19 cellular contexts compared by ENCODE assay signal in the genomic region with DNA sequence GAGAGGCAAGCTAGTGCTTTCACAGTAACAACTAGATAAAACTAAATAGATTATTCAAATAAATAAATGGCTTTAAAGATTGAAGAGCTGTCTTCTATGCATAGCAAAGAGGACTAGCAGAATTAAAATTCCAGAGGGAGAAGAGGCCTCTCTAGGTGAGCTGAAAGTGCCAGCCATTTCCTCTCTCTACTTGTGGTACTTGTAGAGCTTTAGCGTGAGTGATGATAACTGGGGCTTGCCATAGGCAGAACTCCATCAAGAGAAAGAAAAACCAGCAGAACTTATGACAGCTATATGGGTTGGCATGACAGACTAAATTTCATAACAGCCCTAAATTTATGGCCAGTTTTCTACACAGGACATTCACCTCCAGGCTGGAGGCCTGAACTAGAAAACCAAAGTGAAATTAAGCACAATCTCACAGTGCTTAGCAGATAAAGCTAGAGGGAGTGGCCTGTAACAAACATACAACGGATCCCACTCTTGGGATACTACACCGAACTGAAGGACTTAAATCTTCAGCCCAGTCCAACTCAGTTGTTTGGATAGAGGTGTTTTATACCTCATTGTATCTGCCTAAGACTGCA. TPM values are rescaled to one million over a fixed set of nuclear protein-coding genes. Genes with fewer than 3 reads are reported as not detected.
DNase-seq lines count a peak whose midpoint lies in the region; ATAC-seq and TF ChIP-seq lines count a peak whose summit lies in the region.
"Had no signal": no experiment of that assay in that cellular context is flagged by ENCODE, and none has a peak within 500 bp of the region (broad histone marks: within the 10 kb centered on the region; RNA-seq: fewer than 3 reads in every experiment).

No MANE protein-coding gene starts in this region.

- H2BK20ac ChIP-seq in IMR-90 (ENCODE audit: low read depth, low read length) = no peak overlapping the region

- H3K9me1 ChIP-seq in IMR-90 (ENCODE audit: insufficient read depth, low read length) = peaks cover 20% of the 10 kb centered on the region

- H3K27ac ChIP-seq in IMR-90 (ENCODE audit: insufficient read depth, low read length) = no peak overlapping the region
- H3K27ac ChIP-seq in naive thymus-derived CD4-positive, alpha-beta T cell (ENCODE audit: low read depth, low read length) = no peak overlapping the region
- H3K27ac ChIP-seq: BLaER1, brain microvascular endothelial cell, right lobe of liver had no signal

- peak overlapping the region; percentile 41; the same call in 1 of the 2 replicates for H3K23ac ChIP-seq in IMR-90 (ENCODE audit: low read depth, low read length)

- no peaks in the 10 kb centered on the region for H3K36me3 ChIP-seq in Caco-2 (ENCODE audit: control insufficient read depth, insufficient read depth, low read length)
- no peaks in the 10 kb centered on the region for H3K36me3 ChIP-seq in IMR-90 (ENCODE audit: control insufficient read depth, insufficient read depth, low read length)
- H3K36me3 ChIP-seq in naive thymus-derived CD4-positive, alpha-beta T cell (ENCODE audit: control insufficient read depth in 2 of 3, insufficient read depth in 3 of 3, low read length in 3 of 3) = no peaks in the 10 kb centered on the region
- H3K36me3 ChIP-seq: brain microvascular endothelial cell, right lobe of liver had no signal

- no peak overlapping the region for H4K8ac ChIP-seq in IMR-90 (ENCODE audit: low read depth in 2 of 2, low read length in 2 of 2)

- no peak overlapping the region for H2AK9ac ChIP-seq in IMR-90 (replicated peaks; ENCODE audit: low read depth, low read length, poor library complexity)

- in situ Hi-C loops in IMR-90 (cut with MboI; ENCODE audit: low sequenced_read_pairs) = no loop called here
- in situ Hi-C loops in GM13976 (cut with MboI; ENCODE audit: low sequenced_read_pairs, unreplicated experiment) = no loop called here

- no CpG with 5 or more reads among the region's 3 CpGs for WGBS in IMR-90 (ENCODE audit: extremely low coverage in 2 of 2, insufficient read length in 1 of 2), 2 experiments

- BruUV-seq in Caco-2 (replicated peaks; lab: Mats Ljungman, UMichigan) (no TSS peak), IMR-90 (replicated peaks; lab: Mats Ljungman, UMichigan) (no TSS peak)

- H3K4me3 Mint-ChIP-seq in Caco-2 (ENCODE audit: unreplicated experiment) = peak overlapping the region; percentile 22
- no peak overlapping the region for H3K4me3 Mint-ChIP-seq in activated T-helper 17 cell treated with anti-CD3 and anti-CD28 coated beads, Interleukin-2, amount 50 U/mL, for 72 hours
- peak overlapping the region in 3 of 10 donors; percentile 30 to 40 (median 34) for H3K4me3 Mint-ChIP-seq in naive thymus-derived CD4-positive, alpha-beta T cell

- H3K27me3 Mint-ChIP-seq in Caco-2 (ENCODE audit: insufficient read depth, unreplicated experiment) = no peaks in the 10 kb centered on the region
- H3K27me3 Mint-ChIP-seq in activated T-helper 17 cell treated with anti-CD3 and anti-CD28 coated beads, Interleukin-2, amount 50 U/mL, for 72 hours = no peaks in the 10 kb centered on the region
- no peaks in the 10 kb centered on the region for H3K27me3 Mint-ChIP-seq in naive thymus-derived CD4-positive, alpha-beta T cell

- no peak overlapping the region for H2BK120ac ChIP-seq in IMR-90 (ENCODE audit: low read depth, low read length)

- no peak overlapping the region for H4K5ac ChIP-seq in IMR-90 (ENCODE audit: low read depth, low read length)

- no peak overlapping the region for H2BK15ac ChIP-seq in IMR-90 (ENCODE audit: low read depth, low read length)

- ATAC-seq in IMR-90 (ENCODE audit: low read depth) (no peak), GM18498 (IDR thresholded peaks at IDR 0.05; ENCODE audit: unreplicated experiment) (no peak)
- ATAC-seq in activated T-helper 17 cell treated with anti-CD3 and anti-CD28 coated beads, Interleukin-2, amount 50 U/mL, for 72 hours (replicated peaks) = no peak
- peak; percentile 26 for ATAC-seq in naive thymus-derived CD4-positive, alpha-beta T cell
- ATAC-seq: HCT116 had no signal

- peaks cover 35% of the 10 kb centered on the region for H3K4me1 Mint-ChIP-seq in Caco-2 (ENCODE audit: low read depth, unreplicated experiment)
- H3K4me1 Mint-ChIP-seq in activated T-helper 17 cell treated with anti-CD3 and anti-CD28 coated beads, Interleukin-2, amount 50 U/mL, for 72 hours = peaks cover 16% of the 10 kb centered on the region
- peaks cover 43 to 79% (median 70%) of the 10 kb centered on the region in 7 donors for H3K4me1 Mint-ChIP-seq in naive thymus-derived CD4-positive, alpha-beta T cell

- H3K56ac ChIP-seq in IMR-90 (ENCODE audit: extremely low read depth, insufficient read depth, low read length) = no peak overlapping the region

- dilution Hi-C loops in IMR-90 (cut with HindIII; ENCODE audit: low sequenced_read_pairs, unreplicated experiment) = no loop called here

- no peaks in the 10 kb centered on the region for H3K27me3 ChIP-seq in Caco-2 (replicated peaks; ENCODE audit: control insufficient read depth, insufficient read depth, low read length)
- H3K27me3 ChIP-seq in IMR-90 (ENCODE audit: control insufficient read depth, insufficient read depth, low read length) = no peaks in the 10 kb centered on the region
- no peaks in the 10 kb centered on the region for H3K27me3 ChIP-seq in naive thymus-derived CD4-positive, alpha-beta T cell (ENCODE audit: control insufficient read depth in 2 of 2, insufficient read depth in 2 of 2, low read length in 2 of 2)
- H3K27me3 ChIP-seq: BLaER1, brain microvascular endothelial cell, right lobe of liver had no signal

- peaks cover 46% of the 10 kb centered on the region for H4K20me1 ChIP-seq in IMR-90 (ENCODE audit: insufficient read depth, low read length)

- H4K91ac ChIP-seq in IMR-90 (ENCODE audit: insufficient read depth, low read depth, low read length) = no peak overlapping the region

- no peak overlapping the region for H2AK5ac ChIP-seq in IMR-90 (ENCODE audit: low read depth, low read length)

- H3K9ac ChIP-seq in IMR-90 (ENCODE audit: low read depth, low read length) = no peak overlapping the region
- H3K9ac ChIP-seq: BLaER1 had no signal

- no peak overlapping the region for H2AFZ ChIP-seq in IMR-90 (replicated peaks; ENCODE audit: low read length, poor library complexity)

- CTCF ChIA-PET in Caco-2 (lab: Charles Lee) = interaction anchor here (0.6 to 0.7 kb wide), 2 partner anchors 76 to 147 kb away, joined by 3 to 9 read pairs; no protein-coding TSS in a partner anchor
- CTCF ChIA-PET in IMR-90 (lab: Yijun Ruan, JAX) = interaction anchor here (0.6 to 1.0 kb wide), 3 partner anchors 25 to 33 kb away, joined by 3 to 6 read pairs (median 4); no protein-coding TSS in a partner anchor
- CTCF ChIA-PET in naive thymus-derived CD4-positive, alpha-beta T cell (lab: Charles Lee) = no interaction called here

- no peak overlapping the region for H2BK5ac ChIP-seq in IMR-90 (ENCODE audit: low read depth, low read length, poor library complexity, severe bottlenecking)

- no peak for TF ChIP-seq RAD21 in IMR-90 (IDR thresholded peaks at IDR 0.05; ENCODE audit: low read length)

- no peak for TF ChIP-seq POLR2A in IMR-90 (IDR thresholded peaks at IDR 0.05; ENCODE audit: low read depth, low read length)

- H3K27ac Mint-ChIP-seq in Caco-2 (ENCODE audit: unreplicated experiment) = peak overlapping the region; percentile 55
- peak overlapping the region; percentile 33 for H3K27ac Mint-ChIP-seq in activated T-helper 17 cell treated with anti-CD3 and anti-CD28 coated beads, Interleukin-2, amount 50 U/mL, for 72 hours
- peak overlapping the region in 5 of 9 donors; percentile 6 to 46 (median 36) for H3K27ac Mint-ChIP-seq in naive thymus-derived CD4-positive, alpha-beta T cell

- TF ChIP-seq CTCF in Caco-2 (IDR thresholded peaks at IDR 0.05; ENCODE audit: insufficient read depth in 1 of 2, low read depth in 1 of 2, low read length in 1 of 2, severe bottlenecking in 1 of 2, unreplicated experiment in 1 of 2) (no peak), IMR-90 (conservative IDR thresholded peaks at IDR 0.05; ENCODE audit: low read depth, low read length) (no peak), GM13976 (IDR thresholded peaks at IDR 0.05; ENCODE audit: borderline replicate concordance, control extremely low read depth, extremely low read depth, insufficient read depth, missing control alignments) (no peak)

- H3K4me1 ChIP-seq in Caco-2 = peaks cover 58% of the 10 kb centered on the region
- H3K4me1 ChIP-seq in IMR-90 (ENCODE audit: control insufficient read depth, insufficient read depth, low read length) = peaks cover 23% of the 10 kb centered on the region
- peaks cover 13 to 19% of the 10 kb centered on the region in 2 donors for H3K4me1 ChIP-seq in naive thymus-derived CD4-positive, alpha-beta T cell (ENCODE audit: control insufficient read depth in 2 of 2, insufficient read depth in 2 of 2, low read length in 2 of 2)
- H3K4me1 ChIP-seq: right lobe of liver had no signal

- H3K14ac ChIP-seq in IMR-90 (replicated peaks; ENCODE audit: low read depth, low read length) = no peak overlapping the region

- DNase-seq in Caco-2 (peak in 1 of 2 experiments; percentile 8), IMR-90 (no peak), activated gamma-delta T cell treated with Interleukin-2 at 50 U/mL for 16 hours (no peak), GM13976 (ENCODE audit: low spot score) (no peak)
- DNase-seq in naive thymus-derived CD4-positive, alpha-beta T cell = no peak
- DNase-seq: activated gamma-delta T cell; brain microvascular endothelial cell; DMS79 treated with DMSO at 0.1 percent for 48 hours; effector CD4-positive, alpha-beta T cell; kidney; MM.1S; NCI-H2029 treated with DMSO at 0.1 percent for 48 hours; NCI-H524 treated with DMSO at 0.1 percent for 48 hours; occipital lobe; right lobe of liver had no signal

- POLR2A ChIA-PET in Caco-2 (lab: Charles Lee) = interaction anchor here (0.6 to 0.7 kb wide), 3 partner anchors 11 to 225 kb away, joined by 7 to 11 read pairs (median 9); a partner anchor contains a TSS
- POLR2A ChIA-PET in IMR-90 (lab: Charles Lee; ENCODE audit: unreplicated experiment) = no interaction called here
- POLR2A ChIA-PET in naive thymus-derived CD4-positive, alpha-beta T cell (lab: Charles Lee) = interaction anchor here (0.6 to 1.3 kb wide), 2 partner anchors 9 to 17 kb away, joined by 3 read pairs; no protein-coding TSS in a partner anchor

- H3K4me2 ChIP-seq in IMR-90 (ENCODE audit: low read depth, low read length) = no peak overlapping the region
- H3K4me2 ChIP-seq: BLaER1 had no signal

- H3K9me3 ChIP-seq in Caco-2 (no peaks in the 10 kb centered on the region), IMR-90 (ENCODE audit: control insufficient read depth, insufficient read depth, low read length) (no peaks in the 10 kb centered on the region)
- H3K9me3 ChIP-seq in naive thymus-derived CD4-positive, alpha-beta T cell (ENCODE audit: control insufficient read depth in 2 of 3, low read length in 3 of 3) = no peaks in the 10 kb centered on the region
- H3K9me3 ChIP-seq: right lobe of liver had no signal

- H3K18ac ChIP-seq in IMR-90 (ENCODE audit: low read depth, low read length) = no peak overlapping the region

- no peak overlapping the region for H3K4me3 ChIP-seq in Caco-2 (ENCODE audit: low read depth, low read length)
- no peak overlapping the region for H3K4me3 ChIP-seq in IMR-90 (ENCODE audit: insufficient read depth, low read depth, low read length)
- no peak overlapping the region for H3K4me3 ChIP-seq in naive thymus-derived CD4-positive, alpha-beta T cell (ENCODE audit: low read length)
- H3K4me3 ChIP-seq: BLaER1, right lobe of liver had no signal

- intact Hi-C loops in Caco-2 (cut with micrococcal nuclease; ENCODE audit: unreplicated experiment) (no loop called here), IMR-90 (cut with micrococcal nuclease) (no loop called here)
- intact Hi-C loops in naive thymus-derived CD4-positive, alpha-beta T cell (cut with micrococcal nuclease) = no loop called here

- H3K4ac ChIP-seq in IMR-90 (ENCODE audit: low read depth, low read length) = no peak overlapping the region

- no peaks in the 10 kb centered on the region for H3K9me3 Mint-ChIP-seq in Caco-2 (ENCODE audit: unreplicated experiment)
- no peaks in the 10 kb centered on the region for H3K9me3 Mint-ChIP-seq in activated T-helper 17 cell treated with anti-CD3 and anti-CD28 coated beads, Interleukin-2, amount 50 U/mL, for 72 hours
- H3K9me3 Mint-ChIP-seq in naive thymus-derived CD4-positive, alpha-beta T cell = peaks cover 0 to 6% (median 0%) of the 10 kb centered on the region in 11 donors

- H3K79me1 ChIP-seq in IMR-90 (ENCODE audit: low read depth in 1 of 2, low read length in 2 of 2) = peaks cover 4 to 80% of the 10 kb centered on the region in 2 experiments; a peak in 2 of 4 replicates

- H3K36me3 Mint-ChIP-seq in Caco-2 (ENCODE audit: insufficient read depth, unreplicated experiment) = peaks cover 5% of the 10 kb centered on the region
- H3K36me3 Mint-ChIP-seq in activated T-helper 17 cell treated with anti-CD3 and anti-CD28 coated beads, Interleukin-2, amount 50 U/mL, for 72 hours (ENCODE audit: low read depth) = no peaks in the 10 kb centered on the region
- peaks cover 0 to 16% (median 5%) of the 10 kb centered on the region in 5 donors for H3K36me3 Mint-ChIP-seq in naive thymus-derived CD4-positive, alpha-beta T cell

RNA-seq across cellular contexts. Expression of a gene that starts 11.0 kb away (rescaled TPM):
- 45.8 and 49.6 TPM in 2 replicates for total RNA-seq in Caco-2 (2022)
- 68.3 and 100.0 TPM in 2 replicates for total RNA-seq in IMR-90 (2012; rRNA removed)
- 16.8 and 22.6 TPM in 2 replicates for polyA plus RNA-seq in IMR-90 (2012; rRNA removed)
- polyA plus RNA-seq in IMR-90 (2012; cell fraction: cytosol; rRNA removed) = 5.0 and 6.5 TPM in 2 replicates
- polyA plus RNA-seq in IMR-90 (2012; cell fraction: nucleus; rRNA removed; ENCODE audit: low replicate concordance) = 2.6 and 14.1 TPM in 2 replicates
- 10 to 100 TPM; 17.4 to 27.2 TPM for total RNA-seq in activated T-helper 17 cell treated with anti-CD3 and anti-CD28 coated beads, Interleukin-2, amount 50 U/mL, for 72 hours
- total RNA-seq in naive thymus-derived CD4-positive, alpha-beta T cell = 10 to 100 TPM; 19.0 to 58.1 (median 25.7) TPM
- polyA plus RNA-seq in naive thymus-derived CD4-positive, alpha-beta T cell = 10 to 100 TPM; 11.6 to 12.7 TPM
